In the genomic region with DNA sequence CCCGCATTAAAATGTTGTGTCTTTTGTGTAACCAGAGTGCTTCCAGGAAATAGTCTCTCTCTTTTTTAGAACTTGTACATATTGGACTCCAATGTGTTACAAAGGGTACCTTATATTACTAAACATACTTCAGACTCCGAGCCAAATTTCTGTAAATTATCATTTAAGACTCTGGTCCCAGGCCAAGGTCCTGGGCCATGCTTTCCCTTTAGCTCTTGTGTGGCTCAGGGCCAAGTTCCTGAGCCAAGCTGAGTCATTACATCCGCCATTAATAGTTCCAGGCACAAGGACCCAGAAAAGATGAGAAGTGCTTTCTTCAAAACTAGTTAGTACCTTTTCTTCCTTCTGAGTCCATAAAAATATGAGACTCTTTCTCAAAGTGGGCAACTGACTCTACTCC, we compare ENCODE assay signal across 7 cellular contexts. TPM values are rescaled to one million over a fixed set of nuclear protein-coding genes. Genes with fewer than 3 reads are reported as not detected.
"Had no signal": no experiment of that assay in that cellular context is flagged by ENCODE, and none has a peak within 500 bp of the region (broad histone marks: within the 10 kb centered on the region; RNA-seq: fewer than 3 reads in every experiment).

No MANE protein-coding gene starts in this region.

RNA-seq across cellular contexts. Expression of a gene that starts 4.6 kb away (rescaled TPM):
- total RNA-seq: GM23248, GM23338, H1, H4, H7, H9, HFFc6 had no signal
- polyA plus RNA-seq: GM23248, GM23338, H1 had no signal
